Comparison of ENCODE assay signal across 8 cellular contexts in the genomic region with DNA sequence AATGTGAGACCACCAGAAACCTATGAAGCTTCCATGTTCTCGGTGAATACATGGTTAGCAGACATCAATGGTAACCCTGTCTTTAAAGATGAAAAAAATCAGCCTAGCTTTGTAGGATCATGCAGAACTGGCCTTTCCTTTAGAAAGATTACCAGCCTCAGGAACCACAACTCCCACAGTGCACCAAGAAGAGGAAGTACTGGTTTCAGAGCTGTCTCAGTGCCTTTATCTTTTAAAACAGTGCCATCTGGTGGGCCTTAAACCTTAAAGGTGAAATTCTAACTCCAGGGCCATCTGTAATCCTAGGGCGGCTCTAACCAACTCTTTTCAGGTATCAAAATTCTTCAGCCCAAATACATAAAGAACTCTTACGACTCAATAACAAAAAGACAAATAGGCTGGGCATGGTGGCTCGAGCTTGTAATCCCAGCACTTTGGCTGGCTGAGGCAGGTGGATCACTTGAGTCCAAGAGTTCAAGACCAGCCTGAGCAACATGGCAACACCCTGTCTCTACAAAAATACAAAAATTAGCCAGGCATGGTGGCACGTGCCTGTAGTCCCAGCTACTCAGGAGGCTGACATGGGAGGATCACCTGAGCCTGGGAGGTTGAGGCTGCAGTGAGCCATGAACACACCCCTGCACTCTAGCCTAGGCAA. TPM values are rescaled to one million over a fixed set of nuclear protein-coding genes. Genes with fewer than 3 reads are reported as not detected.
DNase-seq lines count a peak whose midpoint lies in the region; ATAC-seq, FAIRE-seq and TF ChIP-seq lines count a peak whose summit lies in the region.

No MANE protein-coding gene starts in this region.

- no peak for TF ChIP-seq POLR2A in HepG2 (IDR thresholded peaks at IDR 0.05; ENCODE audit: insufficient read depth in 1 of 2, low read depth in 2 of 2, low read length in 2 of 2)

- CTCF ChIA-PET in HepG2 (lab: Yijun Ruan, JAX; ENCODE audit: low intra/inter-chr PET ratio, low total read pairs) = interaction anchor here (1.2 to 2.4 kb wide), 3 partner anchors 39 to 142 kb away, joined by 3 to 14 read pairs (median 13); no protein-coding TSS in a partner anchor

- H3K4me1 ChIP-seq in HepG2 (ENCODE audit: insufficient read depth, low read length) = peaks cover 34% of the 10 kb centered on the region

- TF ChIP-seq EP300 in HepG2 (IDR thresholded peaks at IDR 0.05; ENCODE audit: low read depth in 2 of 2, low read length in 2 of 2) (no peak), HepG2 (CRISPR knock-in tag; IDR thresholded peaks at IDR 0.05; ENCODE audit: borderline replicate concordance) (no peak)

- H3K27me3 ChIP-seq in HepG2 (ENCODE audit: control insufficient read depth in 1 of 2, insufficient read depth in 2 of 2, low read length in 2 of 2) = no peaks in the 10 kb centered on the region; a peak in 1 of 5 replicates

- H3K27ac ChIP-seq in coronary artery (no peak overlapping the region), HepG2 (ENCODE audit: extremely low read length, insufficient read depth, low read length) (no peak overlapping the region)

- H3K36me3 ChIP-seq in HepG2 (replicated peaks in 1 of 2; ENCODE audit: control insufficient read depth in 1 of 2, insufficient read depth in 2 of 2, low read length in 2 of 2) = no peaks in the 10 kb centered on the region; a peak in 1 of 5 replicates

- whole genome bisulfite sequencing in HepG2 (ENCODE audit: low lambda C conversion rate) = 39% methylated on average over 5 of the region's 5 CpGs

- ATAC-seq in HG02943 (IDR thresholded peaks at IDR 0.05; ENCODE audit: low read depth, unreplicated experiment) (peak; percentile 54), HepG2 (peak; percentile 93)

- POLR2A ChIA-PET in HepG2 (lab: Yijun Ruan, JAX) = interaction anchor here (0.9 kb wide), 1 partner anchor 61 kb away, joined by 3 read pairs; the partner anchor contains the start of gene TOM1L2

- no peaks in the 10 kb centered on the region for H3K9me3 ChIP-seq in HepG2 (ENCODE audit: low read length)

- H3K4me3 ChIP-seq in coronary artery (no peak overlapping the region), HepG2 (replicated peaks in 1 of 3; ENCODE audit: insufficient read depth in 1 of 3, low read depth in 2 of 3, low read length in 3 of 3) (no peak overlapping the region)

- H3K9ac ChIP-seq in HepG2 (ENCODE audit: insufficient read depth, low read depth, low read length) = no peak overlapping the region

- DNase-seq in NCI-H2107 (lab: John Stamatoyannopoulos, UW) (peak; percentile 44), T-helper 22 cell (ENCODE audit: low read depth) (peak; percentile 30), coronary artery (ENCODE audit: low spot score) (no peak), HepG2 (ENCODE audit: low spot score) (peak; percentile 83)
- peak in 5 of 6 experiments; percentile 19 to 77 (median 62) for DNase-seq in stimulated activated naive CD4-positive, alpha-beta T cell (lab: John Stamatoyannopoulos, UW)

- BruUV-seq in HepG2 (replicated peaks; lab: Mats Ljungman, UMichigan) = no TSS peak

- intact Hi-C loops in HepG2 (cut with micrococcal nuclease; ENCODE audit: unreplicated experiment) = loop anchor here (1.0 to 5.0 kb wide), 3 partner anchors 39 to 141 kb away; no protein-coding TSS in a partner anchor

- H2AFZ ChIP-seq in HepG2 (ENCODE audit: low read length) = no peak overlapping the region

- peak; percentile 71 for TF ChIP-seq RAD21 in HepG2 (CRISPR knock-in tag; IDR thresholded peaks at IDR 0.05)

- in situ Hi-C loops in HepG2 (cut with HindIII; ENCODE audit: extremely low pct_ligation_motif_present, low pct_unique_long_range_greater_than_20kb) = loop anchor here (10.0 kb wide), 1 partner anchor 139 kb away; no protein-coding TSS in a partner anchor

- H4K20me1 ChIP-seq in HepG2 (ENCODE audit: insufficient read depth, low read length) = no peaks in the 10 kb centered on the region; the same call in 1 of the 2 replicates

- no peak overlapping the region for H3K4me2 ChIP-seq in HepG2 (ENCODE audit: low read depth, low read length)

- TF ChIP-seq CTCF in GM12874 (IDR thresholded peaks at IDR 0.05; ENCODE audit: insufficient read depth, low read depth, low read length) = peak; percentile 45
- peak; percentile 30 for TF ChIP-seq CTCF in coronary artery (IDR thresholded peaks at IDR 0.05)
- peak; percentile 90 for TF ChIP-seq CTCF in HepG2 (CRISPR knock-in tag; IDR thresholded peaks at IDR 0.05)

- peaks cover 14% of the 10 kb centered on the region for H3K79me2 ChIP-seq in HepG2 (ENCODE audit: insufficient read depth, low read length)

- FAIRE-seq in A204.1 (lab: Jason Lieb, UNC) (peak; percentile 95), HepG2 (lab: Jason Lieb, UNC) (peak; percentile 87)

RNA-seq across cellular contexts. Expression of gene ATPAF2, which starts 5.4 kb away (rescaled TPM):
- 14.2 and 15.0 TPM in 2 replicates for total RNA-seq in HepG2 (2016; rRNA removed; fragmentation: Illumina TruSeq; extraction: Trizol)
- total RNA-seq in HepG2 (2016; cell fraction: cytosol; rRNA removed; fragmentation: Illumina TruSeq; extraction: Trizol; ENCODE audit: low read depth) = 8.8 and 12.0 TPM in 2 replicates
- 14.9 and 18.9 TPM in 2 replicates for total RNA-seq in HepG2 (2016; cell fraction: insoluble cytoplasmic fraction; rRNA removed; fragmentation: Illumina TruSeq; extraction: Trizol)
- 9.7 and 14.4 TPM in 2 replicates for total RNA-seq in HepG2 (2016; cell fraction: membrane; rRNA removed; fragmentation: Illumina TruSeq; extraction: Trizol)
- total RNA-seq in HepG2 (2016; cell fraction: nucleus; rRNA removed; fragmentation: Illumina TruSeq; extraction: Trizol) = 12.8 and 14.7 TPM in 2 replicates
- 16.0 and 16.5 TPM in 2 replicates for polyA plus RNA-seq in HepG2 (2011; rRNA removed)
- 8.0 and 9.7 TPM in 2 replicates for polyA plus RNA-seq in HepG2 (2011; cell fraction: cytosol; rRNA removed)
- 46.6 and 61.0 TPM in 2 replicates for polyA plus RNA-seq in HepG2 (2011; cell fraction: nucleus; rRNA removed)
- polyA plus RNA-seq in HepG2 (2012) = 10.3 and 10.4 TPM in 2 replicates
- polyA plus RNA-seq in HepG2 (2016; cell fraction: cytosol; fragmentation: Illumina TruSeq; extraction: Trizol; ENCODE audit: low read depth) = 8.0 and 11.6 TPM in 2 replicates
- 19.2 and 26.7 TPM in 2 replicates for polyA plus RNA-seq in HepG2 (2016; cell fraction: insoluble cytoplasmic fraction; fragmentation: Illumina TruSeq; extraction: Trizol; ENCODE audit: low read depth)
- 11.3 and 19.5 TPM in 2 replicates for polyA plus RNA-seq in HepG2 (2016; cell fraction: membrane; fragmentation: Illumina TruSeq; extraction: Trizol; ENCODE audit: low read depth)
- polyA plus RNA-seq in HepG2 (2016; cell fraction: nucleus; fragmentation: Illumina TruSeq; extraction: Trizol; ENCODE audit: insufficient read depth, low read depth) = 37.0 and 37.2 TPM in 2 replicates
- 18.0 and 28.2 TPM in 2 replicates for polyA minus RNA-seq in HepG2 (2011; rRNA and poly(A)+ RNA removed; ENCODE audit: low replicate concordance)
- 7.1 and 8.4 TPM in 2 replicates for polyA minus RNA-seq in HepG2 (2011; cell fraction: cytosol; rRNA and poly(A)+ RNA removed)
- polyA minus RNA-seq in HepG2 (2011; cell fraction: nucleus; rRNA and poly(A)+ RNA removed) = 23.1 and 28.8 TPM in 2 replicates

RNA-seq across cellular contexts. Expression of gene GID4, which starts 5.6 kb away (rescaled TPM):
- 4.3 and 5.5 TPM in 2 replicates for total RNA-seq in HepG2 (2016; rRNA removed; fragmentation: Illumina TruSeq; extraction: Trizol)
- 2.5 and 4.3 TPM in 2 replicates for total RNA-seq in HepG2 (2016; cell fraction: cytosol; rRNA removed; fragmentation: Illumina TruSeq; extraction: Trizol; ENCODE audit: low read depth)
- 4.4 and 4.8 TPM in 2 replicates for total RNA-seq in HepG2 (2016; cell fraction: insoluble cytoplasmic fraction; rRNA removed; fragmentation: Illumina TruSeq; extraction: Trizol)
- total RNA-seq in HepG2 (2016; cell fraction: membrane; rRNA removed; fragmentation: Illumina TruSeq; extraction: Trizol) = 6.5 and 7.9 TPM in 2 replicates
- 2.7 and 3.1 TPM in 2 replicates for total RNA-seq in HepG2 (2016; cell fraction: nucleus; rRNA removed; fragmentation: Illumina TruSeq; extraction: Trizol)
- 4.7 and 6.1 TPM in 2 replicates for polyA plus RNA-seq in HepG2 (2011; rRNA removed)
- 2.8 and 3.4 TPM in 2 replicates for polyA plus RNA-seq in HepG2 (2011; cell fraction: cytosol; rRNA removed)
- 4.1 and 4.6 TPM in 2 replicates for polyA plus RNA-seq in HepG2 (2011; cell fraction: nucleus; rRNA removed)
- 8.4 and 8.9 TPM in 2 replicates for polyA plus RNA-seq in HepG2 (2012)
- 7.0 and 8.5 TPM in 2 replicates for polyA plus RNA-seq in HepG2 (2016; cell fraction: cytosol; fragmentation: Illumina TruSeq; extraction: Trizol; ENCODE audit: low read depth)
- polyA plus RNA-seq in HepG2 (2016; cell fraction: insoluble cytoplasmic fraction; fragmentation: Illumina TruSeq; extraction: Trizol; ENCODE audit: low read depth) = 5.8 and 6.7 TPM in 2 replicates
- polyA plus RNA-seq in HepG2 (2016; cell fraction: membrane; fragmentation: Illumina TruSeq; extraction: Trizol; ENCODE audit: low read depth) = 7.0 and 8.2 TPM in 2 replicates
- polyA plus RNA-seq in HepG2 (2016; cell fraction: nucleus; fragmentation: Illumina TruSeq; extraction: Trizol; ENCODE audit: insufficient read depth, low read depth) = 4.4 and 6.0 TPM in 2 replicates
- polyA minus RNA-seq in HepG2 (2011; rRNA and poly(A)+ RNA removed; ENCODE audit: low replicate concordance) = 8.2 and 20.5 TPM in 2 replicates
- polyA minus RNA-seq in HepG2 (2011; cell fraction: cytosol; rRNA and poly(A)+ RNA removed) = 3.7 and 4.2 TPM in 2 replicates
- polyA minus RNA-seq in HepG2 (2011; cell fraction: nucleus; rRNA and poly(A)+ RNA removed) = 6.4 and 10.4 TPM in 2 replicates

RNA-seq across cellular contexts. Expression of gene DRG2, which starts 54.2 kb away (rescaled TPM):
- 23.0 and 26.6 TPM in 2 replicates for total RNA-seq in HepG2 (2016; rRNA removed; fragmentation: Illumina TruSeq; extraction: Trizol)
- 34.5 and 35.0 TPM in 2 replicates for total RNA-seq in HepG2 (2016; cell fraction: cytosol; rRNA removed; fragmentation: Illumina TruSeq; extraction: Trizol; ENCODE audit: low read depth)
- total RNA-seq in HepG2 (2016; cell fraction: insoluble cytoplasmic fraction; rRNA removed; fragmentation: Illumina TruSeq; extraction: Trizol) = 19.6 and 31.0 TPM in 2 replicates
- 18.9 and 21.9 TPM in 2 replicates for total RNA-seq in HepG2 (2016; cell fraction: membrane; rRNA removed; fragmentation: Illumina TruSeq; extraction: Trizol)
- 27.8 and 29.3 TPM in 2 replicates for total RNA-seq in HepG2 (2016; cell fraction: nucleus; rRNA removed; fragmentation: Illumina TruSeq; extraction: Trizol)
- 20.1 and 24.9 TPM in 2 replicates for polyA plus RNA-seq in HepG2 (2011; rRNA removed)
- polyA plus RNA-seq in HepG2 (2011; cell fraction: cytosol; rRNA removed) = 16.7 and 20.6 TPM in 2 replicates
- polyA plus RNA-seq in HepG2 (2011; cell fraction: nucleus; rRNA removed) = 78.3 and 80.8 TPM in 2 replicates
- 18.5 and 21.7 TPM in 2 replicates for polyA plus RNA-seq in HepG2 (2012)
- 7.5 and 8.3 TPM in 2 replicates for polyA plus RNA-seq in HepG2 (2016; cell fraction: cytosol; fragmentation: Illumina TruSeq; extraction: Trizol; ENCODE audit: low read depth)
- 19.2 and 22.3 TPM in 2 replicates for polyA plus RNA-seq in HepG2 (2016; cell fraction: insoluble cytoplasmic fraction; fragmentation: Illumina TruSeq; extraction: Trizol; ENCODE audit: low read depth)
- 10.0 and 11.1 TPM in 2 replicates for polyA plus RNA-seq in HepG2 (2016; cell fraction: membrane; fragmentation: Illumina TruSeq; extraction: Trizol; ENCODE audit: low read depth)
- 47.8 and 50.0 TPM in 2 replicates for polyA plus RNA-seq in HepG2 (2016; cell fraction: nucleus; fragmentation: Illumina TruSeq; extraction: Trizol; ENCODE audit: insufficient read depth, low read depth)
- polyA minus RNA-seq in HepG2 (2011; rRNA and poly(A)+ RNA removed; ENCODE audit: low replicate concordance) = 43.9 and 69.9 TPM in 2 replicates
- polyA minus RNA-seq in HepG2 (2011; cell fraction: cytosol; rRNA and poly(A)+ RNA removed) = 10.0 and 13.9 TPM in 2 replicates
- polyA minus RNA-seq in HepG2 (2011; cell fraction: nucleus; rRNA and poly(A)+ RNA removed) = 46.6 and 47.5 TPM in 2 replicates

Comparison
In these comparisons a context has a peak if more than half of its experiments do, and no peak if none do; other contexts are left out.
1. CTCF ChIP-seq: peak in every context shown above with its lines; median percentile 90 in HepG2; 45 in GM12874; 30 in coronary artery.